In genomic region chr2:196677404-196677803, GRCh38 we compare ENCODE assay signal across 13 cellular contexts. TPM values are rescaled to one million over a fixed set of nuclear protein-coding genes. Genes with fewer than 3 reads are reported as not detected.
DNase-seq lines count a peak whose midpoint lies in the region; ATAC-seq, FAIRE-seq and TF ChIP-seq lines count a peak whose summit lies in the region.
"Had no signal": no experiment of that assay in that cellular context is flagged by ENCODE, and none has a peak within 500 bp of the region (broad histone marks: within the 10 kb centered on the region; RNA-seq: fewer than 3 reads in every experiment).

No MANE protein-coding gene starts in this region.

- H3K4me3 Mint-ChIP-seq in HFFc6, result no peak overlapping the region
- no peak overlapping the region for H3K4me3 Mint-ChIP-seq in activated T-helper 17 cell treated with anti-CD3 and anti-CD28 coated beads, Interleukin-2, amount 50 U/mL, for 72 hours
- H3K4me3 Mint-ChIP-seq: CD4-positive, CD25-positive, alpha-beta regulatory T cell; dendritic cell treated with granulocyte-macrophage colony-stimulating factor and Interleukin-4, amounts not matched to agents 40 ng/mL and 50 ng/mL, for 4 days; naive thymus-derived CD8-positive, alpha-beta T cell had no signal

- no peaks in the 10 kb centered on the region for H3K9me3 Mint-ChIP-seq in HFFc6
- no peaks in the 10 kb centered on the region for H3K9me3 Mint-ChIP-seq in activated T-helper 17 cell treated with anti-CD3 and anti-CD28 coated beads, Interleukin-2, amount 50 U/mL, for 72 hours
- H3K9me3 Mint-ChIP-seq: dendritic cell treated with granulocyte-macrophage colony-stimulating factor and Interleukin-4, amounts not matched to agents 40 ng/mL and 50 ng/mL, for 4 days; naive thymus-derived CD8-positive, alpha-beta T cell had no signal

- in situ Hi-C loops in astrocyte of the spinal cord (cut with HindIII; ENCODE audit: low sequenced_read_pairs), result no loop called here

- DNase-seq in AG08395 (ENCODE audit: low spot score), result peak; percentile 36
- peak; percentile 58 for DNase-seq in HFFc6
- DNase-seq in astrocyte of the spinal cord (ENCODE audit: low read depth, low spot score), result peak; percentile 60
- DNase-seq in NCI-H2081 treated with DMSO at 0.1 percent for 48 hours (lab: John Stamatoyannopoulos, UW), result no peak
- DNase-seq: activated CD4-positive, alpha-beta T cell treated with anti-CD3 and anti-CD28 coated beads for 48 hours; activated effector memory CD4-positive, alpha-beta T cell treated with anti-CD3 and anti-CD28 coated beads, Interleukin-2, amount 50 U/mL, for 16 hours; CD4-positive, CD25-positive, alpha-beta regulatory T cell; naive thymus-derived CD8-positive, alpha-beta T cell had no signal

- no peaks in the 10 kb centered on the region; the same call in 1 of the 2 replicates for H3K27me3 Mint-ChIP-seq in HFFc6 (ENCODE audit: insufficient read depth)
- H3K27me3 Mint-ChIP-seq in activated T-helper 17 cell treated with anti-CD3 and anti-CD28 coated beads, Interleukin-2, amount 50 U/mL, for 72 hours, result no peaks in the 10 kb centered on the region
- H3K27me3 Mint-ChIP-seq: CD4-positive, CD25-positive, alpha-beta regulatory T cell; dendritic cell treated with granulocyte-macrophage colony-stimulating factor and Interleukin-4, amounts not matched to agents 40 ng/mL and 50 ng/mL, for 4 days; naive thymus-derived CD8-positive, alpha-beta T cell had no signal

- peak; percentile 94 for FAIRE-seq in islet of Langerhans (lab: Jason Lieb, UNC)

- no peak overlapping the region for H3K27ac Mint-ChIP-seq in HFFc6
- no peak overlapping the region for H3K27ac Mint-ChIP-seq in activated T-helper 17 cell treated with anti-CD3 and anti-CD28 coated beads, Interleukin-2, amount 50 U/mL, for 72 hours
- H3K27ac Mint-ChIP-seq: CD4-positive, CD25-positive, alpha-beta regulatory T cell; dendritic cell treated with granulocyte-macrophage colony-stimulating factor and Interleukin-4, amounts not matched to agents 40 ng/mL and 50 ng/mL, for 4 days had no signal

- no peak for TF ChIP-seq CTCF in HFFc6 (IDR thresholded peaks at IDR 0.05)
- no peak for TF ChIP-seq CTCF in astrocyte of the spinal cord (IDR thresholded peaks at IDR 0.05; ENCODE audit: low read depth, low read length)

- no peak overlapping the region for H3K4me3 ChIP-seq in astrocyte of the spinal cord (ENCODE audit: low read depth, low read length)

- ATAC-seq in activated T-helper 17 cell treated with anti-CD3 and anti-CD28 coated beads, Interleukin-2, amount 50 U/mL, for 72 hours (replicated peaks), result no peak
- no peak for ATAC-seq in HG02840 (IDR thresholded peaks at IDR 0.05; ENCODE audit: low FRiP score, unreplicated experiment)
- ATAC-seq in HG02870 (IDR thresholded peaks at IDR 0.05; ENCODE audit: unreplicated experiment), result no peak
- ATAC-seq: naive thymus-derived CD8-positive, alpha-beta T cell had no signal

- H3K36me3 Mint-ChIP-seq in HFFc6 (ENCODE audit: low read depth), result no peaks in the 10 kb centered on the region
- H3K36me3 Mint-ChIP-seq in activated T-helper 17 cell treated with anti-CD3 and anti-CD28 coated beads, Interleukin-2, amount 50 U/mL, for 72 hours (ENCODE audit: low read depth), result no peaks in the 10 kb centered on the region
- H3K36me3 Mint-ChIP-seq: CD4-positive, CD25-positive, alpha-beta regulatory T cell; naive thymus-derived CD8-positive, alpha-beta T cell had no signal

- H3K4me1 Mint-ChIP-seq in HFFc6 (ENCODE audit: low read depth), result peaks cover 6% of the 10 kb centered on the region; the same call in 1 of the 2 replicates
- H3K4me1 Mint-ChIP-seq in activated T-helper 17 cell treated with anti-CD3 and anti-CD28 coated beads, Interleukin-2, amount 50 U/mL, for 72 hours, result no peaks in the 10 kb centered on the region
- H3K4me1 Mint-ChIP-seq: CD4-positive, CD25-positive, alpha-beta regulatory T cell; naive thymus-derived CD8-positive, alpha-beta T cell had no signal

RNA-seq across cellular contexts. Expression of gene CCDC150, which starts 37.9 kb away (rescaled TPM):
- 1 to 10 TPM; 1.4 to 4.3 (median 3.8) TPM for total RNA-seq in HFFc6 (2021; fragmentation: NEBNext Ultra II Directional; extraction: Animal tissue kit (Norgen Biotek cat#: 25700))
- total RNA-seq in activated T-helper 17 cell treated with anti-CD3 and anti-CD28 coated beads, Interleukin-2, amount 50 U/mL, for 72 hours, result 10 to 100 TPM; 11.6 to 21.5 TPM
